ENCODE assay signal across 8 cellular contexts in genomic region chr1:202143768-202144509, GRCh38. TPM values are rescaled to one million over a fixed set of nuclear protein-coding genes. Genes with fewer than 3 reads are reported as not detected.
A peak's percentile ranks its signal among the peaks of the same experiment; 100 is the strongest.
DNase-seq lines count a peak whose midpoint lies in the region; ATAC-seq and TF ChIP-seq lines count a peak whose summit lies in the region.

No MANE protein-coding gene starts in this region.

- H3K4me3 ChIP-seq in heart left ventricle: peak overlapping the region; percentile 81 to 100 (median 97)
- H3K4me3 ChIP-seq in prostate gland: peak overlapping the region; percentile 77 to 96

- H3K27me3 ChIP-seq in heart left ventricle (no peaks in the 10 kb centered on the region), prostate gland (replicated peaks; ENCODE audit: insufficient read depth) (no peaks in the 10 kb centered on the region)

- TF ChIP-seq POLR2A in heart left ventricle (IDR thresholded peaks at IDR 0.05) (no peak), prostate gland (IDR thresholded peaks at IDR 0.05) (no peak)

- H3K9me3 ChIP-seq in heart left ventricle (no peaks in the 10 kb centered on the region), prostate gland (no peaks in the 10 kb centered on the region)

- H3K27ac ChIP-seq in heart left ventricle (peak overlapping the region; percentile 72 to 98 (median 92)), prostate gland (peak overlapping the region; percentile 84 to 85)

- whole genome bisulfite sequencing in heart left ventricle, 4 donors: 0 to 1% (median 0%) methylated on average over 11 to 76 of the region's 76 CpGs
- WGBS in prostate gland: under 1% methylated on average over 56 of the region's 76 CpGs

- peak; percentile 34 for ATAC-seq in GM21619 (IDR thresholded peaks at IDR 0.05; ENCODE audit: unreplicated experiment)
- ATAC-seq in heart left ventricle: peak; percentile 13 to 61 (median 56)

- DNase-seq in DMS 273 (lab: John Stamatoyannopoulos, UW; ENCODE audit: unreplicated experiment): peak; percentile 51
- DNase-seq in DMS 273 treated with DMSO at 0.1 percent for 48 hours (lab: John Stamatoyannopoulos, UW): no peak
- peak; percentile 20 for DNase-seq in LHCN-M2 (ENCODE audit: low read depth)
- peak; percentile 35 for DNase-seq in activated naive CD4-positive, alpha-beta T cell treated with Interleukin-2 at 50 U/mL for 16 hours
- DNase-seq in heart left ventricle: peak; percentile 48 to 83 (median 58)
- no peak for DNase-seq in prostate gland (ENCODE audit: low spot score)
- DNase-seq in ureter (ENCODE audit: low spot score): no peak

- intact Hi-C loops in heart left ventricle (cut with DNase I) (no loop called here), prostate gland (cut with DNase I) (no loop called here)

- TF ChIP-seq CTCF in heart left ventricle (IDR thresholded peaks at IDR 0.05): no peak
- no peak for TF ChIP-seq CTCF in prostate gland (IDR thresholded peaks at IDR 0.05)

- H3K4me1 ChIP-seq in heart left ventricle (peaks cover 0 to 41% (median 22%) of the 10 kb centered on the region in 12 donors), prostate gland (replicated peaks) (peaks cover 5% of the 10 kb centered on the region)

- H3K36me3 ChIP-seq in heart left ventricle (peaks cover 0 to 10% (median 0%) of the 10 kb centered on the region in 9 donors), prostate gland (no peaks in the 10 kb centered on the region)

RNA-seq across cellular contexts. Expression of gene ARL8A, which starts 0.6 kb away (rescaled TPM):
- total RNA-seq in LHCN-M2 (2014; rRNA removed) (25.6 and 28.1 TPM in 2 replicates), heart left ventricle (10 to 100 TPM; 33.0 to 86.4 (median 75.6) TPM), prostate gland (100 to 1,000 TPM in 1 of 2 donors, 10 to 100 TPM in 1; 39.9 to 102 TPM), ureter (79.5 TPM)
- polyA plus RNA-seq in LHCN-M2 (2012): 32.5 TPM
- 10 to 100 TPM; 22.6 to 35.5 TPM for polyA plus RNA-seq in heart left ventricle

RNA-seq across cellular contexts. Expression of gene PTPN7, which starts 16.5 kb away (rescaled TPM):
- total RNA-seq in LHCN-M2 (2014; rRNA removed) (not detected in 2 replicates), heart left ventricle (10 to 100 TPM in 1 of 9 donors, 1 to 10 TPM in 3, under 1 TPM in 4, not detected in 1; 0.30 to 10.3 (median 0.86) TPM), prostate gland (10 to 100 TPM in 1 of 2 donors, under 1 TPM in 1; 0.73 to 61.8 TPM), ureter (4.2 TPM)
- not detected for polyA plus RNA-seq in LHCN-M2 (2012)
- under 1 TPM; 0.19 to 0.36 TPM for polyA plus RNA-seq in heart left ventricle

RNA-seq across cellular contexts. Expression of gene GPR37L1, which starts 21.2 kb away (rescaled TPM):
- total RNA-seq in LHCN-M2 (2014; rRNA removed): 0.06 TPM in 1 of 2 replicates, not detected in the other
- 0.04 TPM for polyA plus RNA-seq in LHCN-M2 (2012)
- under 1 TPM in 1 of 9 donors, not detected in 8; 0.05 TPM for total RNA-seq in heart left ventricle
- polyA plus RNA-seq in heart left ventricle: under 1 TPM; 0.03 to 0.04 TPM
- under 1 TPM; 0.09 to 0.28 TPM for total RNA-seq in prostate gland
- total RNA-seq in ureter: 0.10 TPM

RNA-seq across cellular contexts. Expression of gene LGR6, which starts 49.7 kb away (rescaled TPM):
- total RNA-seq in LHCN-M2 (2014; rRNA removed) (not detected in 2 replicates), heart left ventricle (1 to 10 TPM in 6 of 9 donors, under 1 TPM in 3; 0.29 to 3.5 (median 1.8) TPM), prostate gland (10 to 100 TPM in 1 of 2 donors, 1 to 10 TPM in 1; 8.0 to 25.6 TPM), ureter (9.2 TPM)
- 0.07 TPM for polyA plus RNA-seq in LHCN-M2 (2012)
- polyA plus RNA-seq in heart left ventricle: 1 to 10 TPM; 1.3 to 1.7 TPM

Comparison
In these comparisons a context has a peak if more than half of its experiments do, and no peak if none do; other contexts are left out.
1. DNase-seq: peak in DMS 273 (single experiment), LHCN-M2 (single experiment), activated naive CD4-positive, alpha-beta T cell treated with Interleukin-2 at 50 U/mL for 16 hours (single experiment) and heart left ventricle (5 of 5); none in DMS 273 treated with DMSO at 0.1 percent for 48 hours (single experiment), prostate gland (single experiment) and ureter (single experiment).